In the genomic region with DNA sequence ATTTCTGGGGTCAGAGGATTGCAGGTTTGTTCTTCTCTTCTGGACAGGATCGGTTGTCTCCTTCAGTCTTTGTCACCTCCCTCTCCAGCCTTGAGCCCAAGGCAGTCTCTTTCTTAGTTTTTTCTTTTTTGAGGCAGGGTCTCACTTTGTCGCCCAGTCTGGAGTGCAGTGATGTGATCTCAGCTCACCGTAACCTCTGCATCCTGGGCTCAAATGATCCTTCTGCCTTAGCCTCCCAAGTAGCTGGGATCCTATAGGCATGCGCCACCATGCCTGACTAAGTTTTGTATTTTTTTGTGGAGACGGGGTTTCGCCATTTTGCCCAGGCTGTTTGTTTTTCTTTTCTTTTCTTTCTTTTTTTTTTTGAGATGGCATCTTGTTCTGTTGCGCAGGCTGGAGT, we compare ENCODE assay signal across 12 cellular contexts. TPM values are rescaled to one million over a fixed set of nuclear protein-coding genes. Genes with fewer than 3 reads are reported as not detected.
DNase-seq lines count a peak whose midpoint lies in the region; ATAC-seq and TF ChIP-seq lines count a peak whose summit lies in the region.
"Had no signal": no experiment of that assay in that cellular context is flagged by ENCODE, and none has a peak within 500 bp of the region (broad histone marks: within the 10 kb centered on the region; RNA-seq: fewer than 3 reads in every experiment).

No MANE protein-coding gene starts in this region.

- H3K4me3 ChIP-seq in hepatocyte, result no peak overlapping the region

- H3K27ac ChIP-seq in hepatocyte, result no peak overlapping the region
- H3K27ac ChIP-seq in caudate nucleus (ENCODE audit: low read depth, low read length), result no peak overlapping the region

- POLR2A ChIA-PET in activated CD8-positive, alpha-beta T cell treated with anti-CD3 and anti-CD28 coated beads, Interleukin-2, amount 10 ng/mL, durations not matched to agents 7 days and 5 days (lab: Charles Lee), result no interaction called here

- H3K4me1 ChIP-seq in hepatocyte (ENCODE audit: insufficient read depth), result peaks cover 61% of the 10 kb centered on the region

- no peak for DNase-seq in activated CD8-positive, alpha-beta memory T cell treated with anti-CD3 and anti-CD28 coated beads, Interleukin-2, amount 10 ng/mL, durations not matched to agents 7 days and 5 days
- no peak for DNase-seq in activated CD8-positive, alpha-beta memory T cell treated with anti-CD3 and anti-CD28 coated beads, Interleukin-2, amount 50 U/mL, for 4 hours
- DNase-seq in activated CD8-positive, alpha-beta T cell treated with anti-CD3 and anti-CD28 coated beads, Interleukin-2, amount 10 ng/mL, durations not matched to agents 7 days and 5 days, result no peak
- DNase-seq in hepatocyte (ENCODE audit: low spot score), result no peak
- DNase-seq in stimulated activated naive B cell treated with anti-CD40 and anti-IgM and Interleukin-4, amounts not matched to agents 10 μg/mL and 1 μg/mL and 100 μg/mL, for 72 hours, result no peak
- no peak for DNase-seq in H4 (ENCODE audit: low spot score)
- no peak for DNase-seq in NK-92 treated with Interleukin-12 subunit alpha and Interleukin-12 subunit beta, amount 100 ng/mL, for 24 hours (lab: John Stamatoyannopoulos, UW)
- DNase-seq in caudate nucleus (lab: John Stamatoyannopoulos, UW), result no peak
- DNase-seq: Kasumi-1, NCI-H2029 treated with DMSO at 0.1 percent for 48 hours, occipital lobe, SIG-M5 had no signal

- H2AFZ ChIP-seq in hepatocyte, result no peak overlapping the region

- no peak for TF ChIP-seq CTCF in hepatocyte (IDR thresholded peaks at IDR 0.05; ENCODE audit: poor library complexity)

- peak overlapping the region; percentile 48 for H3K4me3 Mint-ChIP-seq in activated CD8-positive, alpha-beta memory T cell treated with anti-CD3 and anti-CD28 coated beads, Interleukin-2, amount 10 ng/mL, durations not matched to agents 7 days and 5 days
- H3K4me3 Mint-ChIP-seq in activated CD8-positive, alpha-beta T cell treated with anti-CD3 and anti-CD28 coated beads, Interleukin-2, amount 10 ng/mL, durations not matched to agents 7 days and 5 days, result peak overlapping the region; percentile 97
- no peak overlapping the region for H3K4me3 Mint-ChIP-seq in stimulated activated naive B cell treated with anti-CD40 and anti-IgM and Interleukin-4, amounts not matched to agents 10 μg/mL and 1 μg/mL and 100 μg/mL, for 72 hours

- H3K9me3 ChIP-seq in hepatocyte (ENCODE audit: low read depth), result no peaks in the 10 kb centered on the region

- peak overlapping the region; percentile 12 for H3K4me2 ChIP-seq in hepatocyte

- peaks cover 36% of the 10 kb centered on the region for H3K36me3 Mint-ChIP-seq in activated CD8-positive, alpha-beta memory T cell treated with anti-CD3 and anti-CD28 coated beads, Interleukin-2, amount 10 ng/mL, durations not matched to agents 7 days and 5 days
- peaks cover 61% of the 10 kb centered on the region for H3K36me3 Mint-ChIP-seq in activated CD8-positive, alpha-beta T cell treated with anti-CD3 and anti-CD28 coated beads, Interleukin-2, amount 10 ng/mL, durations not matched to agents 7 days and 5 days (ENCODE audit: low read depth)
- H3K36me3 Mint-ChIP-seq in stimulated activated naive B cell treated with anti-CD40 and anti-IgM and Interleukin-4, amounts not matched to agents 10 μg/mL and 1 μg/mL and 100 μg/mL, for 72 hours, result peaks cover 13 to 44% of the 10 kb centered on the region in 2 donors

- CTCF ChIA-PET in activated CD8-positive, alpha-beta memory T cell treated with anti-CD3 and anti-CD28 coated beads, Interleukin-2, amount 10 ng/mL, durations not matched to agents 7 days and 5 days (lab: Charles Lee), result interaction anchor here (2.6 to 3.0 kb wide), 2 partner anchors 7 to 27 kb away, joined by 11 to 16 read pairs; no protein-coding TSS in a partner anchor
- CTCF ChIA-PET in activated CD8-positive, alpha-beta T cell treated with anti-CD3 and anti-CD28 coated beads, Interleukin-2, amount 10 ng/mL, durations not matched to agents 7 days and 5 days (lab: Charles Lee), result interaction anchor here (3.6 kb wide), 1 partner anchor 18 kb away, joined by 20 read pairs; no protein-coding TSS in a partner anchor

- peaks cover 100% of the 10 kb centered on the region for H4K20me1 ChIP-seq in hepatocyte (ENCODE audit: insufficient read depth, poor library complexity, severe bottlenecking)

- peaks cover 86% of the 10 kb centered on the region for H3K4me1 Mint-ChIP-seq in activated CD8-positive, alpha-beta memory T cell treated with anti-CD3 and anti-CD28 coated beads, Interleukin-2, amount 10 ng/mL, durations not matched to agents 7 days and 5 days
- H3K4me1 Mint-ChIP-seq in activated CD8-positive, alpha-beta T cell treated with anti-CD3 and anti-CD28 coated beads, Interleukin-2, amount 10 ng/mL, durations not matched to agents 7 days and 5 days (ENCODE audit: low read depth), result peaks cover 90% of the 10 kb centered on the region
- H3K4me1 Mint-ChIP-seq in stimulated activated naive B cell treated with anti-CD40 and anti-IgM and Interleukin-4, amounts not matched to agents 10 μg/mL and 1 μg/mL and 100 μg/mL, for 72 hours, result peaks cover 49 to 83% of the 10 kb centered on the region in 2 donors

- H3K79me2 ChIP-seq in hepatocyte, result peaks cover 100% of the 10 kb centered on the region

- no peak for ATAC-seq in activated CD8-positive, alpha-beta memory T cell treated with anti-CD3 and anti-CD28 coated beads, Interleukin-2, amount 10 ng/mL, durations not matched to agents 7 days and 5 days
- ATAC-seq in activated CD8-positive, alpha-beta T cell treated with anti-CD3 and anti-CD28 coated beads, Interleukin-2, amount 10 ng/mL, durations not matched to agents 7 days and 5 days, result no peak
- no peak for ATAC-seq in stimulated activated naive B cell treated with anti-CD40 and anti-IgM and Interleukin-4, amounts not matched to agents 10 μg/mL and 1 μg/mL and 100 μg/mL, for 72 hours (replicated peaks)

- no peaks in the 10 kb centered on the region for H3K9me2 ChIP-seq in hepatocyte (replicated peaks; ENCODE audit: insufficient read depth)

- 92% methylated on average over 7 of the region's 7 CpGs for WGBS in hepatocyte (ENCODE audit: low lambda C conversion rate, missing lambda C conversion rate)

- H3K9me3 Mint-ChIP-seq in activated CD8-positive, alpha-beta memory T cell treated with anti-CD3 and anti-CD28 coated beads, Interleukin-2, amount 10 ng/mL, durations not matched to agents 7 days and 5 days (ENCODE audit: low read depth), result no peaks in the 10 kb centered on the region
- no peaks in the 10 kb centered on the region for H3K9me3 Mint-ChIP-seq in activated CD8-positive, alpha-beta T cell treated with anti-CD3 and anti-CD28 coated beads, Interleukin-2, amount 10 ng/mL, durations not matched to agents 7 days and 5 days (ENCODE audit: insufficient read depth)
- H3K9me3 Mint-ChIP-seq in stimulated activated naive B cell treated with anti-CD40 and anti-IgM and Interleukin-4, amounts not matched to agents 10 μg/mL and 1 μg/mL and 100 μg/mL, for 72 hours, result no peaks in the 10 kb centered on the region

- H3K27me3 Mint-ChIP-seq in activated CD8-positive, alpha-beta memory T cell treated with anti-CD3 and anti-CD28 coated beads, Interleukin-2, amount 10 ng/mL, durations not matched to agents 7 days and 5 days, result no peaks in the 10 kb centered on the region
- no peaks in the 10 kb centered on the region for H3K27me3 Mint-ChIP-seq in activated CD8-positive, alpha-beta T cell treated with anti-CD3 and anti-CD28 coated beads, Interleukin-2, amount 10 ng/mL, durations not matched to agents 7 days and 5 days (ENCODE audit: low read depth)
- H3K27me3 Mint-ChIP-seq in stimulated activated naive B cell treated with anti-CD40 and anti-IgM and Interleukin-4, amounts not matched to agents 10 μg/mL and 1 μg/mL and 100 μg/mL, for 72 hours, result no peaks in the 10 kb centered on the region

- H3K36me3 ChIP-seq in hepatocyte (replicated peaks; ENCODE audit: insufficient read depth, low read depth), result no peaks in the 10 kb centered on the region

- H3K27ac Mint-ChIP-seq in activated CD8-positive, alpha-beta memory T cell treated with anti-CD3 and anti-CD28 coated beads, Interleukin-2, amount 10 ng/mL, durations not matched to agents 7 days and 5 days, result peak overlapping the region; percentile 71
- peak overlapping the region; percentile 71 for H3K27ac Mint-ChIP-seq in activated CD8-positive, alpha-beta T cell treated with anti-CD3 and anti-CD28 coated beads, Interleukin-2, amount 10 ng/mL, durations not matched to agents 7 days and 5 days
- H3K27ac Mint-ChIP-seq in stimulated activated naive B cell treated with anti-CD40 and anti-IgM and Interleukin-4, amounts not matched to agents 10 μg/mL and 1 μg/mL and 100 μg/mL, for 72 hours, result peak overlapping the region; percentile 43

- no peaks in the 10 kb centered on the region for H3K27me3 ChIP-seq in hepatocyte

RNA-seq across cellular contexts. Expression of gene PRRC2B, which starts 6.1 kb away (rescaled TPM):
- 100 to 1,000 TPM; 242 to 293 TPM for total RNA-seq in activated CD8-positive, alpha-beta memory T cell treated with anti-CD3 and anti-CD28 coated beads, Interleukin-2, amount 10 ng/mL, durations not matched to agents 7 days and 5 days
- 100 to 1,000 TPM; 215 to 216 TPM for total RNA-seq in activated CD8-positive, alpha-beta T cell treated with anti-CD3 and anti-CD28 coated beads, Interleukin-2, amount 10 ng/mL, durations not matched to agents 7 days and 5 days
- total RNA-seq in hepatocyte, result 76.8 and 118 TPM in 2 replicates
- 44.6 and 48.2 TPM in 2 replicates for polyA plus RNA-seq in hepatocyte
- 26.2 and 33.1 TPM in 2 replicates for total RNA-seq in H4 (2014; rRNA removed; shearing (Covaris generic))

Comparison
In these comparisons a context has a peak if more than half of its experiments do, and no peak if none do; other contexts are left out.
1. H3K4me3 Mint-ChIP-seq: peak in activated CD8-positive, alpha-beta memory T cell treated with anti-CD3 and anti-CD28 coated beads, Interleukin-2, amount 10 ng/mL, durations not matched to agents 7 days and 5 days (single experiment) and activated CD8-positive, alpha-beta T cell treated with anti-CD3 and anti-CD28 coated beads, Interleukin-2, amount 10 ng/mL, durations not matched to agents 7 days and 5 days (single experiment); none in stimulated activated naive B cell treated with anti-CD40 and anti-IgM and Interleukin-4, amounts not matched to agents 10 μg/mL and 1 μg/mL and 100 μg/mL, for 72 hours (0 of 2).
2. Peak in every context shown above with its lines, with median percentiles within 50 percentile points of each other: H3K27ac Mint-ChIP-seq.